Comparison of ENCODE assay signal across 1 cellular context in genomic region chr5:86617756-86618577, GRCh38.
TF ChIP-seq lines count a peak whose summit lies in the region.

Gene COX7C (plus strand): TSS chr5:86617941. CDS start chr5:86618056, 115 bp downstream.

TF ChIP-seq in GM12878, 131 proteins besides CTCF, POLR2A, EP300 and RAD21 (continued from another document and continues in another):
- TF ChIP-seq, protein P1, sequence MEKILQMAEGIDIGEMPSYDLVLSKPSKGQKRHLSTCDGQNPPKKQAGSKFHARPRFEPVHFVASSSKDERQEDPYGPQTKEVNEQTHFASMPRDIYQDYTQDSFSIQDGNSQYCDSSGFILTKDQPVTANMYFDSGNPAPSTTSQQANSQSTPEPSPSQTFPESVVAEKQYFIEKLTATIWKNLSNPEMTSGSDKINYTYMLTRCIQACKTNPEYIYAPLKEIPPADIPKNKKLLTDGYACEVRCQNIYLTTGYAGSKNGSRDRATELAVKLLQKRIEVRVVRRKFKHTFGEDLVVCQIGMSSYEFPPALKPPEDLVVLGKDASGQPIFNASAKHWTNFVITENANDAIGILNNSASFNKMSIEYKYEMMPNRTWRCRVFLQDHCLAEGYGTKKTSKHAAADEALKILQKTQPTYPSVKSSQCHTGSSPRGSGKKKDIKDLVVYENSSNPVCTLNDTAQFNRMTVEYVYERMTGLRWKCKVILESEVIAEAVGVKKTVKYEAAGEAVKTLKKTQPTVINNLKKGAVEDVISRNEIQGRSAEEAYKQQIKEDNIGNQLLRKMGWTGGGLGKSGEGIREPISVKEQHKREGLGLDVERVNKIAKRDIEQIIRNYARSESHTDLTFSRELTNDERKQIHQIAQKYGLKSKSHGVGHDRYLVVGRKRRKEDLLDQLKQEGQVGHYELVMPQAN (conservative IDR thresholded peaks at IDR 0.05): peak; percentile 51; the same call in 1 of the 2 replicates
- peak; percentile 93 for TF ChIP-seq YY1 (IDR thresholded peaks at IDR 0.05; ENCODE audit: low read depth, low read length)
- TF ChIP-seq, protein P2, sequence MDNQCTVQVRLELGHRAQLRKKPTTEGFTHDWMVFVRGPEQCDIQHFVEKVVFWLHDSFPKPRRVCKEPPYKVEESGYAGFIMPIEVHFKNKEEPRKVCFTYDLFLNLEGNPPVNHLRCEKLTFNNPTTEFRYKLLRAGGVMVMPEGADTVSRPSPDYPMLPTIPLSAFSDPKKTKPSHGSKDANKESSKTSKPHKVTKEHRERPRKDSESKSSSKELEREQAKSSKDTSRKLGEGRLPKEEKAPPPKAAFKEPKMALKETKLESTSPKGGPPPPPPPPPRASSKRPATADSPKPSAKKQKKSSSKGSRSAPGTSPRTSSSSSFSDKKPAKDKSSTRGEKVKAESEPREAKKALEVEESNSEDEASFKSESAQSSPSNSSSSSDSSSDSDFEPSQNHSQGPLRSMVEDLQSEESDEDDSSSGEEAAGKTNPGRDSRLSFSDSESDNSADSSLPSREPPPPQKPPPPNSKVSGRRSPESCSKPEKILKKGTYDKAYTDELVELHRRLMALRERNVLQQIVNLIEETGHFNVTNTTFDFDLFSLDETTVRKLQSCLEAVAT (IDR thresholded peaks at IDR 0.05): peak; percentile 51
- TF ChIP-seq RELA (IDR thresholded peaks at IDR 0.05; ENCODE audit: borderline replicate concordance, partially characterized antibody): peak; percentile 14
- TF ChIP-seq, protein P3, sequence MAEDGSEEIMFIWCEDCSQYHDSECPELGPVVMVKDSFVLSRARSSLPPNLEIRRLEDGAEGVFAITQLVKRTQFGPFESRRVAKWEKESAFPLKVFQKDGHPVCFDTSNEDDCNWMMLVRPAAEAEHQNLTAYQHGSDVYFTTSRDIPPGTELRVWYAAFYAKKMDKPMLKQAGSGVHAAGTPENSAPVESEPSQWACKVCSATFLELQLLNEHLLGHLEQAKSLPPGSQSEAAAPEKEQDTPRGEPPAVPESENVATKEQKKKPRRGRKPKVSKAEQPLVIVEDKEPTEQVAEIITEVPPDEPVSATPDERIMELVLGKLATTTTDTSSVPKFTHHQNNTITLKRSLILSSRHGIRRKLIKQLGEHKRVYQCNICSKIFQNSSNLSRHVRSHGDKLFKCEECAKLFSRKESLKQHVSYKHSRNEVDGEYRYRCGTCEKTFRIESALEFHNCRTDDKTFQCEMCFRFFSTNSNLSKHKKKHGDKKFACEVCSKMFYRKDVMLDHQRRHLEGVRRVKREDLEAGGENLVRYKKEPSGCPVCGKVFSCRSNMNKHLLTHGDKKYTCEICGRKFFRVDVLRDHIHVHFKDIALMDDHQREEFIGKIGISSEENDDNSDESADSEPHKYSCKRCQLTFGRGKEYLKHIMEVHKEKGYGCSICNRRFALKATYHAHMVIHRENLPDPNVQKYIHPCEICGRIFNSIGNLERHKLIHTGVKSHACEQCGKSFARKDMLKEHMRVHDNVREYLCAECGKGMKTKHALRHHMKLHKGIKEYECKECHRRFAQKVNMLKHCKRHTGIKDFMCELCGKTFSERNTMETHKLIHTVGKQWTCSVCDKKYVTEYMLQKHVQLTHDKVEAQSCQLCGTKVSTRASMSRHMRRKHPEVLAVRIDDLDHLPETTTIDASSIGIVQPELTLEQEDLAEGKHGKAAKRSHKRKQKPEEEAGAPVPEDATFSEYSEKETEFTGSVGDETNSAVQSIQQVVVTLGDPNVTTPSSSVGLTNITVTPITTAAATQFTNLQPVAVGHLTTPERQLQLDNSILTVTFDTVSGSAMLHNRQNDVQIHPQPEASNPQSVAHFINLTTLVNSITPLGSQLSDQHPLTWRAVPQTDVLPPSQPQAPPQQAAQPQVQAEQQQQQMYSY (CRISPR knock-in tag; IDR thresholded peaks at IDR 0.05): 0 out of 2 replicates have a peak, but pooled peaks have one; percentile 51
- peak; percentile 52; the same call in 1 of the 2 replicates for TF ChIP-seq RUNX3 (IDR thresholded peaks at IDR 0.05; ENCODE audit: low read length)
- TF ChIP-seq POLR2AphosphoS2 (IDR thresholded peaks at IDR 0.05; ENCODE audit: low read depth, low read length): 0 out of 2 replicates have a peak, but pooled peaks have one; percentile 59
- TF ChIP-seq CREM (IDR thresholded peaks at IDR 0.05; ENCODE audit: low read depth): peak; percentile 97
- no peak for TF ChIP-seq ZNF622 (IDR thresholded peaks at IDR 0.05)
- TF ChIP-seq POU2F2 (IDR thresholded peaks at IDR 0.05; ENCODE audit: borderline replicate concordance, low read depth, low read length): 0 out of 3 replicates have a peak, but pooled peaks have one; percentile 62
- peak; percentile 82 for TF ChIP-seq TAF1 (IDR thresholded peaks at IDR 0.05; ENCODE audit: borderline replicate concordance, low read depth, low read length)
- no peak for TF ChIP-seq NFYA (IDR thresholded peaks at IDR 0.05; ENCODE audit: borderline replicate concordance, low read depth, low read length)
- TF ChIP-seq FOXK2 (IDR thresholded peaks at IDR 0.05): no peak
- peak; percentile 54; the same call in 1 of the 2 replicates for TF ChIP-seq NR2C1 (IDR thresholded peaks at IDR 0.05)
- TF ChIP-seq HDAC2 (IDR thresholded peaks at IDR 0.05): no peak
- TF ChIP-seq FOS (IDR thresholded peaks at IDR 0.05; ENCODE audit: borderline replicate concordance, extremely low read depth, insufficient read length): no peak
- TF ChIP-seq TCF7 (IDR thresholded peaks at IDR 0.05; ENCODE audit: borderline replicate concordance): no peak
- TF ChIP-seq E2F4 (IDR thresholded peaks at IDR 0.05; ENCODE audit: low read depth, low read length): no peak
- no peak for TF ChIP-seq EZH2 (IDR thresholded peaks at IDR 0.05; ENCODE audit: borderline replicate concordance, control insufficient read depth, low read depth, low read length)
- TF ChIP-seq FOXM1 (IDR thresholded peaks at IDR 0.05; ENCODE audit: low read depth, low read length): peak; percentile 45; the same call in 1 of the 2 replicates
- TF ChIP-seq PAX5 (IDR thresholded peaks at IDR 0.05; ENCODE audit: borderline replicate concordance, low read depth, low read length): no peak
- TF ChIP-seq NBN (IDR thresholded peaks at IDR 0.05): peak; percentile 92
- no peak for TF ChIP-seq PBX3 (IDR thresholded peaks at IDR 0.05; ENCODE audit: insufficient replicate concordance, low read depth, low read length)
- TF ChIP-seq ZNF207 (IDR thresholded peaks at IDR 0.05; ENCODE audit: borderline replicate concordance): peak; percentile 34; the same call in 1 of the 2 replicates
- peak; percentile 86 for TF ChIP-seq CHD2 (IDR thresholded peaks at IDR 0.05; ENCODE audit: borderline replicate concordance, low read depth, low read length)
- peak; percentile 85 for TF ChIP-seq SREBF1 (IDR thresholded peaks at IDR 0.05; ENCODE audit: low read length)
- peak; percentile 50 for TF ChIP-seq KLF5 (IDR thresholded peaks at IDR 0.05; ENCODE audit: partially characterized antibody)
- TF ChIP-seq ZBTB40 (IDR thresholded peaks at IDR 0.05; ENCODE audit: borderline replicate concordance): peak; percentile 90
- no peak for TF ChIP-seq CHD4 (IDR thresholded peaks at IDR 0.05)
- TF ChIP-seq PML (IDR thresholded peaks at IDR 0.05; ENCODE audit: low read length): peak; percentile 93; the same call in 1 of the 2 replicates
- TF ChIP-seq EGR1 (IDR thresholded peaks at IDR 0.05; ENCODE audit: borderline replicate concordance in 1 of 2, low read depth in 2 of 2, low read length in 2 of 2): peak in 1 of 2 experiments; percentile 66; a peak in 1 of 3 replicates
- peak; percentile 99 for TF ChIP-seq SIX5 (IDR thresholded peaks at IDR 0.05; ENCODE audit: low read depth, low read length, severe bottlenecking)
- 0 out of 2 replicates have a peak, but pooled peaks have one; percentile 13 for TF ChIP-seq TBL1XR1 (IDR thresholded peaks at IDR 0.05; ENCODE audit: low read depth, low read length)
- TF ChIP-seq SRF (IDR thresholded peaks at IDR 0.05; ENCODE audit: low read depth in 2 of 2, low read length in 2 of 2): peak in 1 of 2 experiments; percentile 21; a peak in 1 of 4 replicates
- TF ChIP-seq CBFB (IDR thresholded peaks at IDR 0.05; ENCODE audit: low read depth): peak; percentile 57; the same call in 1 of the 2 replicates
- no peak for TF ChIP-seq PAX8 (IDR thresholded peaks at IDR 0.05)
- no peak for TF ChIP-seq HDAC6 (IDR thresholded peaks at IDR 0.05; ENCODE audit: unreplicated experiment)
- TF ChIP-seq BCL3 (IDR thresholded peaks at IDR 0.05; ENCODE audit: borderline replicate concordance, insufficient read depth, low read depth, low read length, poor library complexity, severe bottlenecking): peak; percentile 11
- TF ChIP-seq HCFC1 (IDR thresholded peaks at IDR 0.05; ENCODE audit: low read length): peak; percentile 98
- TF ChIP-seq SMAD5 (IDR thresholded peaks at IDR 0.05; ENCODE audit: low read depth): peak; percentile 68; the same call in 1 of the 2 replicates
- TF ChIP-seq JUND (IDR thresholded peaks at IDR 0.05; ENCODE audit: low read depth, low read length): no peak
- peak; percentile 94 for TF ChIP-seq CREB1 (IDR thresholded peaks at IDR 0.05; ENCODE audit: low read depth)
- no peak for TF ChIP-seq MYB (IDR thresholded peaks at IDR 0.05; ENCODE audit: borderline replicate concordance, low read depth, low read length)
- TF ChIP-seq POLR2AphosphoS5 (IDR thresholded peaks at IDR 0.05; ENCODE audit: low read length): peak; percentile 94
- 0 out of 2 replicates have a peak, but pooled peaks have one; percentile 16 for TF ChIP-seq IRF3 (IDR thresholded peaks at IDR 0.05)
- TF ChIP-seq RFX5 (IDR thresholded peaks at IDR 0.05; ENCODE audit: low read depth, low read length): 0 out of 2 replicates have a peak, but pooled peaks have one; percentile 6
- no peak for TF ChIP-seq MTA3 (IDR thresholded peaks at IDR 0.05; ENCODE audit: borderline replicate concordance, low read length)
- TF ChIP-seq NFIC (IDR thresholded peaks at IDR 0.05; ENCODE audit: low read depth, low read length): no peak
